In genomic region chr14:102219316-102219715, GRCh38 we compare ENCODE assay signal across 31 cellular contexts.
DNase-seq lines count a peak whose midpoint lies in the region; ATAC-seq, FAIRE-seq and TF ChIP-seq lines count a peak whose summit lies in the region.
"Had no signal": no experiment of that assay in that cellular context is flagged by ENCODE, and none has a peak within 500 bp of the region (broad histone marks: within the 10 kb centered on the region; RNA-seq: fewer than 3 reads in every experiment).

No MANE protein-coding gene starts in this region.

- POLR2A ChIA-PET in H1 (lab: Charles Lee; ENCODE audit: partially characterized antibody): no interaction called here

- peaks cover 13% of the 10 kb centered on the region for H3K4me1 Mint-ChIP-seq in activated naive CD4-positive, alpha-beta T cell treated with anti-CD3 and anti-CD28 coated beads for 36 hours (ENCODE audit: low read depth)
- peaks cover 21 to 34% of the 10 kb centered on the region in 2 donors for H3K4me1 Mint-ChIP-seq in stimulated activated naive B cell treated with anti-CD40 and anti-IgM and Interleukin-4, amounts not matched to agents 10 μg/mL and 1 μg/mL and 100 μg/mL, for 72 hours
- H3K4me1 Mint-ChIP-seq: mesothelial cell of epicardium had no signal

- no peak overlapping the region for H3K9ac ChIP-seq in OCI-LY3 (ENCODE audit: low read length)
- no peak overlapping the region for H3K9ac ChIP-seq in H1 (replicated peaks in 1 of 4; ENCODE audit: extremely low read depth in 1 of 4, low read depth in 3 of 4, low read length in 3 of 4)

- no peak overlapping the region for H2BK15ac ChIP-seq in H1 (ENCODE audit: low read length)

- no peak for TF ChIP-seq EP300 in H1 (IDR thresholded peaks at IDR 0.05; ENCODE audit: borderline replicate concordance in 1 of 2, low read depth in 2 of 2, low read length in 2 of 2)

- TF ChIP-seq CTCF in OCI-LY3 (IDR thresholded peaks at IDR 0.05; ENCODE audit: low read depth, low read length) (no peak), H1 (IDR thresholded peaks at IDR 0.05; ENCODE audit: control extremely low read depth in 1 of 3, insufficient read depth in 1 of 3, low read depth in 1 of 3, low read length in 3 of 3) (no peak)

- H3K4me3 Mint-ChIP-seq in activated naive CD4-positive, alpha-beta T cell treated with anti-CD3 and anti-CD28 coated beads for 36 hours: no peak overlapping the region
- no peak overlapping the region for H3K4me3 Mint-ChIP-seq in stimulated activated naive B cell treated with anti-CD40 and anti-IgM and Interleukin-4, amounts not matched to agents 10 μg/mL and 1 μg/mL and 100 μg/mL, for 72 hours
- H3K4me3 Mint-ChIP-seq: activated CD4-positive, alpha-beta T cell treated with anti-CD3 and anti-CD28 coated beads for 36 hours; CD8-positive, alpha-beta memory T cell; H9; mesothelial cell of epicardium; naive thymus-derived CD4-positive, alpha-beta T cell had no signal

- H4K8ac ChIP-seq in H1 (ENCODE audit: extremely low read depth, insufficient read depth, low read length): peak overlapping the region; percentile 45; the same call in 1 of the 2 replicates

- H4K20me1 ChIP-seq in OCI-LY3 (ENCODE audit: insufficient read depth, low read length) (peaks cover 37% of the 10 kb centered on the region), H1 (replicated peaks in 1 of 2; ENCODE audit: control insufficient read depth in 1 of 2, insufficient read depth in 2 of 2, low read length in 2 of 2) (peaks cover 6 to 18% of the 10 kb centered on the region in 2 experiments)

- H3K4me3 ChIP-seq in OCI-LY3 (ENCODE audit: low read length): no peak overlapping the region; the same call in 1 of the 2 replicates
- no peak overlapping the region for H3K4me3 ChIP-seq in H1 (ENCODE audit: extremely low read depth in 1 of 4, insufficient read depth in 2 of 4, low read depth in 3 of 4, low read length in 4 of 4)
- H3K4me3 ChIP-seq: gastrocnemius medialis, GM12878, prostate gland, sigmoid colon, suprapubic skin had no signal

- H3K27me3 ChIP-seq in OCI-LY3 (ENCODE audit: low read depth, low read length) (no peaks in the 10 kb centered on the region), H1 (replicated peaks in 1 of 4; ENCODE audit: control insufficient read depth in 3 of 4, extremely low read depth in 1 of 4, insufficient read depth in 3 of 4, low read length in 3 of 4) (no peaks in the 10 kb centered on the region)
- H3K27me3 ChIP-seq: gastrocnemius medialis, sigmoid colon, suprapubic skin had no signal

- H3K14ac ChIP-seq in H1 (ENCODE audit: insufficient read length): no peak overlapping the region

- H3K4me2 ChIP-seq in OCI-LY3 (ENCODE audit: low read length): peak overlapping the region; percentile 92
- no peak overlapping the region for H3K4me2 ChIP-seq in H1 (ENCODE audit: insufficient read depth in 1 of 2, low read depth in 2 of 2, low read length in 2 of 2)

- H3K27ac Mint-ChIP-seq in activated naive CD4-positive, alpha-beta T cell treated with anti-CD3 and anti-CD28 coated beads for 36 hours: peak overlapping the region; percentile 51
- H3K27ac Mint-ChIP-seq in stimulated activated naive B cell treated with anti-CD40 and anti-IgM and Interleukin-4, amounts not matched to agents 10 μg/mL and 1 μg/mL and 100 μg/mL, for 72 hours: peak overlapping the region; percentile 42
- H3K27ac Mint-ChIP-seq: mesothelial cell of epicardium had no signal

- no peak overlapping the region for H4K5ac ChIP-seq in H1 (ENCODE audit: insufficient read length, low read depth, low read length)

- no peak overlapping the region for H3K4ac ChIP-seq in H1 (replicated peaks; ENCODE audit: insufficient read length, low read depth, low read length)

- WGBS in H1 (ENCODE audit: extremely low coverage in 1 of 2, insufficient coverage in 1 of 2, insufficient read length in 1 of 2, insufficient replicate concordance in 2 of 2, low coverage in 1 of 2, low lambda C conversion rate in 2 of 2, missing lambda C conversion rate in 1 of 2), 2 experiments: 96% methylated on average over 14 of the region's 16 CpGs; no CpG with 5 or more reads in 1 of the 2 experiments

- no peak overlapping the region for H2AFZ ChIP-seq in OCI-LY3 (ENCODE audit: low read depth, low read length)
- H2AFZ ChIP-seq in H1 (ENCODE audit: low read length): no peak overlapping the region

- no peak overlapping the region for H2BK5ac ChIP-seq in H1 (ENCODE audit: low read depth, low read length)

- TF ChIP-seq POLR2A in H1 (IDR thresholded peaks at IDR 0.05; ENCODE audit: control extremely low read depth in 1 of 2, low read depth in 2 of 2, low read length in 2 of 2): no peak

- ATAC-seq in stimulated activated naive B cell treated with anti-CD40 and anti-IgM and Interleukin-4, amounts not matched to agents 10 μg/mL and 1 μg/mL and 100 μg/mL, for 72 hours (replicated peaks): no peak
- ATAC-seq in SK-N-SH treated with all-trans-retinoic acid at 6 μM for 48 hours: no peak
- ATAC-seq: gastrocnemius medialis; naive thymus-derived CD4-positive, alpha-beta T cell had no signal

- no peak for DNase-seq in activated naive CD4-positive, alpha-beta T cell treated with anti-CD3 and anti-CD28 coated beads for 36 hours
- DNase-seq in activated naive CD4-positive, alpha-beta T cell treated with anti-CD3 and anti-CD28 coated beads, Interleukin-2, amount 50 U/mL, for 16 hours: no peak
- DNase-seq in H1 (ENCODE audit: low read depth in 1 of 2, low spot score in 2 of 2): peak in 1 of 2 experiments; percentile 39
- DNase-seq in stimulated activated naive B cell treated with anti-CD40 and anti-IgM and Interleukin-4, amounts not matched to agents 10 μg/mL and 1 μg/mL and 100 μg/mL, for 72 hours: no peak
- DNase-seq in DMS53 (lab: John Stamatoyannopoulos, UW): no peak
- no peak for DNase-seq in T-helper 1 cell
- DNase-seq: activated CD8-positive, alpha-beta memory T cell treated with anti-CD3 and anti-CD28 coated beads for 24 hours; activated gamma-delta T cell treated with Interleukin-2 at 50 U/mL for 16 hours; activated T-cell treated with anti-CD3 and anti-CD28 coated beads for 4 hours; CD8-positive, alpha-beta memory T cell; DMS 273 treated with DMSO at 0.1 percent for 48 hours; gastrocnemius medialis; H9; Kasumi-1; kidney glomerular epithelial cell; naive thymus-derived CD4-positive, alpha-beta T cell; NCI-H1417; NCI-H2081; NCI-H2227 treated with DMSO at 0.1 percent for 48 hours; NK-92 treated with Interleukin-12 subunit alpha and Interleukin-12 subunit beta, amount 100 ng/mL, for 24 hours; Right ventricle myocardium superior; sigmoid colon; stimulated activated CD4-positive, alpha-beta T cell treated with anti-CD3 and anti-CD28 coated beads, Interleukin-4, amount 100 ng/mL, for 4 hours had no signal

- peaks cover 11% of the 10 kb centered on the region for H3K36me3 ChIP-seq in OCI-LY3 (replicated peaks; ENCODE audit: low read depth, low read length)
- no peaks in the 10 kb centered on the region for H3K36me3 ChIP-seq in H1 (ENCODE audit: control insufficient read depth in 2 of 4, insufficient read depth in 4 of 4, low read length in 3 of 4)
- H3K36me3 ChIP-seq: gastrocnemius medialis, prostate gland had no signal

- TF ChIP-seq RAD21 in H1 (IDR thresholded peaks at IDR 0.05 in 1 of 2, conservative IDR thresholded peaks at IDR 0.05 in 1 of 2; ENCODE audit: low read depth in 2 of 2, low read length in 2 of 2): no peak

- no peak overlapping the region for H2BK12ac ChIP-seq in H1 (ENCODE audit: low read depth, low read length)

- FAIRE-seq in H1 (lab: Jason Lieb, UNC): no peak
- FAIRE-seq: A204.1 had no signal

- H3K23ac ChIP-seq in H1 (ENCODE audit: insufficient read length): no peak overlapping the region

- H3K4me1 ChIP-seq in OCI-LY3 (ENCODE audit: low read length) (peaks cover 33% of the 10 kb centered on the region), H1 (replicated peaks in 1 of 4; ENCODE audit: control insufficient read depth in 3 of 4, insufficient read depth in 4 of 4, low read length in 3 of 4) (peaks cover 0 to 16% (median 6%) of the 10 kb centered on the region in 4 experiments; a peak in 6 of 7 replicates)

- peaks cover 4% of the 10 kb centered on the region; the same call in 1 of the 2 replicates for H3K79me2 ChIP-seq in OCI-LY3 (ENCODE audit: low read length)
- peaks cover 0 to 16% of the 10 kb centered on the region in 2 experiments; a peak in 2 of 4 replicates for H3K79me2 ChIP-seq in H1 (ENCODE audit: control insufficient read depth in 1 of 2, insufficient read depth in 2 of 2, low read length in 2 of 2)

- H3K23me2 ChIP-seq in H1 (ENCODE audit: low read depth, low read length): no peaks in the 10 kb centered on the region

- H3K9me3 ChIP-seq in OCI-LY3 (ENCODE audit: insufficient read depth, low read length) (no peaks in the 10 kb centered on the region), H1 (ENCODE audit: insufficient read depth in 2 of 2, low read depth in 1 of 2, low read length in 1 of 2) (no peaks in the 10 kb centered on the region)
- H3K9me3 ChIP-seq: gastrocnemius medialis, prostate gland, sigmoid colon, suprapubic skin had no signal

- H3K18ac ChIP-seq in H1 (ENCODE audit: extremely low read depth, low read length): no peak overlapping the region

- H3K27ac ChIP-seq in OCI-LY3 (ENCODE audit: low read length) (no peak overlapping the region), H1 (ENCODE audit: low read depth, low read length) (no peak overlapping the region)
- H3K27ac ChIP-seq: gastrocnemius medialis, prostate gland, sigmoid colon, suprapubic skin had no signal

- no peak overlapping the region for H3K56ac ChIP-seq in H1 (replicated peaks; ENCODE audit: insufficient read length, low read depth, low read length)

- H2BK20ac ChIP-seq in H1 (ENCODE audit: low read length): no peak overlapping the region

- intact Hi-C loops in activated naive CD4-positive, alpha-beta T cell treated with anti-CD3 and anti-CD28 coated beads for 36 hours (cut with micrococcal nuclease): no loop called here

- H3K36me3 Mint-ChIP-seq in activated naive CD4-positive, alpha-beta T cell treated with anti-CD3 and anti-CD28 coated beads for 36 hours (ENCODE audit: low read depth): no peaks in the 10 kb centered on the region
- peaks cover 19 to 39% of the 10 kb centered on the region in 2 donors for H3K36me3 Mint-ChIP-seq in stimulated activated naive B cell treated with anti-CD40 and anti-IgM and Interleukin-4, amounts not matched to agents 10 μg/mL and 1 μg/mL and 100 μg/mL, for 72 hours

- no peaks in the 10 kb centered on the region for H3K9me3 Mint-ChIP-seq in activated naive CD4-positive, alpha-beta T cell treated with anti-CD3 and anti-CD28 coated beads for 36 hours
- no peaks in the 10 kb centered on the region for H3K9me3 Mint-ChIP-seq in stimulated activated naive B cell treated with anti-CD40 and anti-IgM and Interleukin-4, amounts not matched to agents 10 μg/mL and 1 μg/mL and 100 μg/mL, for 72 hours
- H3K9me3 Mint-ChIP-seq: CD8-positive, alpha-beta memory T cell; H9; mesothelial cell of epicardium; naive thymus-derived CD4-positive, alpha-beta T cell had no signal

- CTCF ChIA-PET in activated naive CD4-positive, alpha-beta T cell treated with anti-CD3 and anti-CD28 coated beads for 36 hours (lab: Charles Lee): no interaction called here
- CTCF ChIA-PET in H1 (lab: Charles Lee; ENCODE audit: partially characterized antibody): interaction anchor here (0.6 to 1.5 kb wide), 3 partner anchors 17 to 95 kb away, joined by 3 read pairs; no protein-coding TSS in a partner anchor

- H2BK120ac ChIP-seq in H1 (replicated peaks; ENCODE audit: low read depth, low read length): no peak overlapping the region

- no peaks in the 10 kb centered on the region for H3K27me3 Mint-ChIP-seq in activated naive CD4-positive, alpha-beta T cell treated with anti-CD3 and anti-CD28 coated beads for 36 hours (ENCODE audit: low read depth)
- no peaks in the 10 kb centered on the region for H3K27me3 Mint-ChIP-seq in stimulated activated naive B cell treated with anti-CD40 and anti-IgM and Interleukin-4, amounts not matched to agents 10 μg/mL and 1 μg/mL and 100 μg/mL, for 72 hours
- H3K27me3 Mint-ChIP-seq: activated CD4-positive, alpha-beta T cell treated with anti-CD3 and anti-CD28 coated beads for 36 hours; CD8-positive, alpha-beta memory T cell; naive thymus-derived CD4-positive, alpha-beta T cell had no signal

- peaks cover 16% of the 10 kb centered on the region for H3K79me1 ChIP-seq in H1 (ENCODE audit: low read depth, low read length)

- H4K91ac ChIP-seq in H1 (replicated peaks; ENCODE audit: insufficient read length, low read length): no peak overlapping the region

- 0 out of 2 replicates have a peak overlapping the region, but pooled peaks have one; percentile 60 for H2AK5ac ChIP-seq in H1 (ENCODE audit: low read depth, low read length)
